In the genomic region with DNA sequence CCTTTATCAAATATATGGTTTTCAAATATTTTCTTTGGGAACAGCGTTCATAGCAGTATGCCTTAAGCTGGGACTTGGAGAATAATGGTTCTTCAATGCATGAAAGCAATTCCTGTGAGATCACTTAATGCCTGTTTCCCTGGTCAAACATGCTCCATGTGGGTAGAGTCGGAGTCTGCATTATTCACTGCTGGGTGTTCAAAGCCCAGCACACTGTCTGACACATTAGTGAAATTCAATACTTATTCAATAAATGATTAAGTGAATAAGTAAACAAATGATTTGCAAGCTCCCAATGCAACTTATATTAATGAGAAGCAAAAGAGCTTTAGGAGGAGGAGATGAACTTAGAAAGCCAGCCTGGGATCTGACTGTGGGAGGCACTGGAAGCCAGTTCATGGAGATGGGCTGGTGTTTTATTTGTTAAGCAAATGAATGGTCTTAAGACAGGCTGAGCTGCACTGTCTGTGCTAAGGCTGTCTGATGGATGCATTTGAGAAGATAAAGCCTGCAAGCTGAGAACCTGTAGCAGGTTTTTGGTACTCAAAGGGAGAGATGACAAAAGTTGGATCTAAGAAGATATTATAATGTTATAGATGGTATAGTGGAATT, we compare ENCODE assay signal across 1 cellular context.
TF ChIP-seq lines count a peak whose summit lies in the region.

No MANE protein-coding gene starts in this region.

TF ChIP-seq in H1, 55 proteins besides CTCF, POLR2A, EP300 and RAD21 (continued from another document):
- no peak for TF ChIP-seq CHD7 (IDR thresholded peaks at IDR 0.05; ENCODE audit: insufficient replicate concordance, low read length)
- TF ChIP-seq ATF3 (IDR thresholded peaks at IDR 0.05; ENCODE audit: insufficient read depth, low read depth, low read length) = no peak
